In the genomic region with DNA sequence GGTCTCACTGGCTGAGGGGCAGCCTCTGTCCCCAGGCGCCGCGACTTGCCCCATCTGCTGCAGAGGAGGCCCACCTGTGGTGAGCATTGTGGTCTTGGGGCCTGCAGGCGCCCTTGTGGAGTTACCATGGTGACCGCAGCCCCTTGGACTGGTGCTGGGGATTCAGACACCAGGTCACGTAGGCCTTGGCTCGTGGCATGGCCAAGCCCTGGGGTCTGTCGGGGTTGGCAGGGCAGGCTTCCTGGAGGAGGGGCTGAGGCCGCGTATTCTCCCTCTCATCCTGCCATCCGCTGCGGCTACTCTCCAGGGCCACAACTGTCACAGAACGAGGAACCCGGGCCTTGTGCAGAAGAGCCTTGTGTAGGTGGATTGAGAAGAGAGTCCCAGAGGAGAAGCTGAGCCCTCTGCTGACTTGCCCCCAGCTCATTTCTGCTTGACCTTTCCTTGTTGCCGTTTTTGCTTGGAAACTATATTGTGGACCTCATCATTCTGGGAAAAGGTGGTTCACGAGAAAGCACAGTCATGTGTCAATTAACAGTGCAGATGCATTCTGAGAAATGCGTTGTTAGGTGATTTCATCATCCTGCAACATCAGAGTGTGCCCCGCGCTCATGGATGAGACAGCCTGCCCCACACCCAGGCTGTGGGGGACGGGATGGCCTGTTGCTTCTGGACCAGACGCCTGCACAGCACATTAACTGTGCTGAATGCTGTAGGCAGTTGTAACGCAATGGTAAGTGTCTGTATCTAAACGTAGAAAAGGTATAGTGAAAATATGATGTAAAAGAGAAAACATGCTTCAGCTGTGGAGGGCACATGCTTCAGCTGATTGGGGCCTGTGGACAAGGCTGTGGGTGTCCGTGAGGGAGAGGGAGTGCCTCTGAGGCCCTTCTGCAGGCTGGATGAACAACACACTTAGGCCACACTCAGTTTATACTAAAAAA, we compare ENCODE assay signal across 1 cellular context.
TF ChIP-seq lines count a peak whose summit lies in the region.

No MANE protein-coding gene starts in this region.

TF ChIP-seq in HEK293, 187 proteins besides CTCF, POLR2A, EP300 and RAD21 (continued from another document):
- TF ChIP-seq ZSCAN5A (tag by site-specific recombination; IDR thresholded peaks at IDR 0.05): no peak
- no peak for TF ChIP-seq HOXD13 (CRISPR knock-in tag; IDR thresholded peaks at IDR 0.05; ENCODE audit: borderline replicate concordance)
- no peak for TF ChIP-seq ZNF19 (tag by site-specific recombination; IDR thresholded peaks at IDR 0.05; ENCODE audit: low read depth)
- TF ChIP-seq, protein P1, sequence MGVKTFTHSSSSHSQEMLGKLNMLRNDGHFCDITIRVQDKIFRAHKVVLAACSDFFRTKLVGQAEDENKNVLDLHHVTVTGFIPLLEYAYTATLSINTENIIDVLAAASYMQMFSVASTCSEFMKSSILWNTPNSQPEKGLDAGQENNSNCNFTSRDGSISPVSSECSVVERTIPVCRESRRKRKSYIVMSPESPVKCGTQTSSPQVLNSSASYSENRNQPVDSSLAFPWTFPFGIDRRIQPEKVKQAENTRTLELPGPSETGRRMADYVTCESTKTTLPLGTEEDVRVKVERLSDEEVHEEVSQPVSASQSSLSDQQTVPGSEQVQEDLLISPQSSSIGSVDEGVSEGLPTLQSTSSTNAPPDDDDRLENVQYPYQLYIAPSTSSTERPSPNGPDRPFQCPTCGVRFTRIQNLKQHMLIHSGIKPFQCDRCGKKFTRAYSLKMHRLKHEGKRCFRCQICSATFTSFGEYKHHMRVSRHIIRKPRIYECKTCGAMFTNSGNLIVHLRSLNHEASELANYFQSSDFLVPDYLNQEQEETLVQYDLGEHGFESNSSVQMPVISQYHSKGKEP (tag by site-specific recombination; IDR thresholded peaks at IDR 0.05): 0 out of 2 replicates have a peak, but pooled peaks have one; percentile 21
- TF ChIP-seq, protein P2, sequence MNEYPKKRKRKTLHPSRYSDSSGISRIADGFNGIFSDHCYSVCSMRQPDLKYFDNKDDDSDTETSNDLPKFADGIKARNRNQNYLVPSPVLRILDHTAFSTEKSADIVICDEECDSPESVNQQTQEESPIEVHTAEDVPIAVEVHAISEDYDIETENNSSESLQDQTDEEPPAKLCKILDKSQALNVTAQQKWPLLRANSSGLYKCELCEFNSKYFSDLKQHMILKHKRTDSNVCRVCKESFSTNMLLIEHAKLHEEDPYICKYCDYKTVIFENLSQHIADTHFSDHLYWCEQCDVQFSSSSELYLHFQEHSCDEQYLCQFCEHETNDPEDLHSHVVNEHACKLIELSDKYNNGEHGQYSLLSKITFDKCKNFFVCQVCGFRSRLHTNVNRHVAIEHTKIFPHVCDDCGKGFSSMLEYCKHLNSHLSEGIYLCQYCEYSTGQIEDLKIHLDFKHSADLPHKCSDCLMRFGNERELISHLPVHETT (tag by site-specific recombination; IDR thresholded peaks at IDR 0.05): no peak
- peak; percentile 47 for TF ChIP-seq SCRT2 (tag by site-specific recombination; IDR thresholded peaks at IDR 0.05)
- TF ChIP-seq, protein P3, sequence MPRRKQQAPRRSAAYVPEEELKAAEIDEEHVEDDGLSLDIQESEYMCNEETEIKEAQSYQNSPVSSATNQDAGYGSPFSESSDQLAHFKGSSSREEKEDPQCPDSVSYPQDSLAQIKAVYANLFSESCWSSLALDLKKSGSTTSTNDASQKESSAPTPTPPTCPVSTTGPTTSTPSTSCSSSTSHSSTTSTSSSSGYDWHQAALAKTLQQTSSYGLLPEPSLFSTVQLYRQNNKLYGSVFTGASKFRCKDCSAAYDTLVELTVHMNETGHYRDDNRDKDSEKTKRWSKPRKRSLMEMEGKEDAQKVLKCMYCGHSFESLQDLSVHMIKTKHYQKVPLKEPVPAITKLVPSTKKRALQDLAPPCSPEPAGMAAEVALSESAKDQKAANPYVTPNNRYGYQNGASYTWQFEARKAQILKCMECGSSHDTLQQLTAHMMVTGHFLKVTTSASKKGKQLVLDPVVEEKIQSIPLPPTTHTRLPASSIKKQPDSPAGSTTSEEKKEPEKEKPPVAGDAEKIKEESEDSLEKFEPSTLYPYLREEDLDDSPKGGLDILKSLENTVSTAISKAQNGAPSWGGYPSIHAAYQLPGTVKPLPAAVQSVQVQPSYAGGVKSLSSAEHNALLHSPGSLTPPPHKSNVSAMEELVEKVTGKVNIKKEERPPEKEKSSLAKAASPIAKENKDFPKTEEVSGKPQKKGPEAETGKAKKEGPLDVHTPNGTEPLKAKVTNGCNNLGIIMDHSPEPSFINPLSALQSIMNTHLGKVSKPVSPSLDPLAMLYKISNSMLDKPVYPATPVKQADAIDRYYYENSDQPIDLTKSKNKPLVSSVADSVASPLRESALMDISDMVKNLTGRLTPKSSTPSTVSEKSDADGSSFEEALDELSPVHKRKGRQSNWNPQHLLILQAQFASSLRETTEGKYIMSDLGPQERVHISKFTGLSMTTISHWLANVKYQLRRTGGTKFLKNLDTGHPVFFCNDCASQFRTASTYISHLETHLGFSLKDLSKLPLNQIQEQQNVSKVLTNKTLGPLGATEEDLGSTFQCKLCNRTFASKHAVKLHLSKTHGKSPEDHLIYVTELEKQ (tag by site-specific recombination; IDR thresholded peaks at IDR 0.05; ENCODE audit: borderline replicate concordance): no peak
